Comparison of ENCODE assay signal across 16 cellular contexts in the genomic region with DNA sequence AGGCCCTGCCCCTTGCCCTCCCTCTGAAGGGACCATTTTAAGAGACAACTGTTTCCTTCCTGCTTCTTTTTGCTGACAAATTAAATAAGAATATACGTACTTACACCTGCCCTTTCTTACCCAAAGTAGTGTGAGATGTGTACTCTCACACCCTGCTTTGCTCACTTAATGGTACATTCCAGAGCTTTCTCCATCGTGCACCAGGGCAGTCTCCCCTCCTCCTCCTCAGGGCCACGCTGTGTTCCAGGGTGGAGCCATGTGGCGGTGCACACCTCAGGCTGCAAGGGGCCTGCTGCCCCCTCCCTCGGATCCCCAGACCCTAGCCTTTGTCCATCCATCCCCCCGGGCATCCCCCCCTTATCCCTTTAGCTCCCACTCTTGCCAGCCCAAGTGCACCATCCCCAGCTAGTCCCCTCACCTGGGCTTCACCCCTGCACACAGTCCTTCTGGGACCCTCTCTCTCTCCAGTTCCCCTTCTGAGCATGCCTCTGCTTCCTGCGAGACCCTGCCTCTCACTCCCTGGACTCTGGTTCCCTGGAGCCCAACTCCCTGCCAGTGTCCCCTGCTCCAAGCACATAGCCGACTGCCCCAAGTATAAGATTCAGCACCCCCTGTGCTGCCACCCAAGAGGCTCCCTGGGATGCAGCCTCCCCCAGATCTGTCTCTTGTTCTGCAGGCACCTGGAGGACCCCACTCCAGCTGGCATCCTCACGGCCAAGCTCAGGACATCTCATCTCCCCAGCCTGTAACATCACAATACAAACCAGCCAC.
"Had no signal": no experiment of that assay in that cellular context is flagged by ENCODE, and none has a peak within 500 bp of the region (broad histone marks: within the 10 kb centered on the region; RNA-seq: fewer than 3 reads in every experiment).

No MANE protein-coding gene starts in this region.

- H3K27ac ChIP-seq: ascending aorta, breast epithelium, epithelial cell of prostate, gastroesophageal sphincter, parathyroid adenoma, thyroid gland had no signal

- H3K27me3 ChIP-seq: ascending aorta, breast epithelium, thyroid gland had no signal

- H3K4me1 ChIP-seq: ascending aorta, breast epithelium, gastroesophageal sphincter, parathyroid adenoma had no signal

- DNase-seq: activated CD4-positive, alpha-beta T cell treated with anti-CD3 and anti-CD28 coated beads, Interleukin-2, amount 10 ng/mL, durations not matched to agents 24 days and 14 days; activated CD4-positive, CD25-positive, alpha-beta regulatory T cell; activated CD8-positive, alpha-beta memory T cell treated with anti-CD3 and anti-CD28 coated beads, Interleukin-2, amount 50 U/mL, for 4 hours; activated CD8-positive, alpha-beta T cell treated with anti-CD3 and anti-CD28 coated beads, Interleukin-2, amount 10 ng/mL, durations not matched to agents 7 days and 5 days; activated naive CD4-positive, alpha-beta T cell; activated naive CD8-positive, alpha-beta T cell treated with anti-CD3 and anti-CD28 coated beads, Interleukin-2, amount 50 U/mL, for 24 hours; stimulated activated CD4-positive, alpha-beta T cell treated with anti-CD3 and anti-CD28 coated beads, Interleukin-2, amount 100 ng/mL, for 48 hours; T-helper 17 cell; thyroid gland had no signal

- FAIRE-seq: TTC549 had no signal

- H3K9ac ChIP-seq: parathyroid adenoma had no signal

- H3K9me3 ChIP-seq: ascending aorta, gastroesophageal sphincter, thyroid gland had no signal

- H3K79me2 ChIP-seq: parathyroid adenoma had no signal

- H2AFZ ChIP-seq: parathyroid adenoma had no signal

- H3K36me3 ChIP-seq: ascending aorta, breast epithelium, gastroesophageal sphincter, thyroid gland had no signal

- ATAC-seq: activated CD8-positive, alpha-beta T cell treated with anti-CD3 and anti-CD28 coated beads, Interleukin-2, amount 10 ng/mL, durations not matched to agents 7 days and 5 days; activated naive CD8-positive, alpha-beta T cell treated with anti-CD3 and anti-CD28 coated beads, Interleukin-2, amount 50 U/mL, for 24 hours; gastroesophageal sphincter; stimulated activated memory B cell treated with anti-CD40 and anti-IgM and Interleukin-4, amounts not matched to agents 10 μg/mL and 1 μg/mL and 100 μg/mL, for 72 hours; T-helper 17 cell had no signal

- H3K4me3 ChIP-seq: ascending aorta, breast epithelium, gastroesophageal sphincter, thyroid gland had no signal
